In genomic region chr18:6155707-6156106, GRCh38 we compare ENCODE assay signal across 7 cellular contexts.
"Had no signal": no experiment of that assay in that cellular context is flagged by ENCODE, and none has a peak within 500 bp of the region (broad histone marks: within the 10 kb centered on the region; RNA-seq: fewer than 3 reads in every experiment).

No MANE protein-coding gene starts in this region.

- DNase-seq: KBM-7, KG1 had no signal

- H3K4me2 ChIP-seq: KMS-11 had no signal

- H3K27ac ChIP-seq: HL-60, KMS-11 had no signal

- H3K4me3 ChIP-seq: K562 had no signal

- FAIRE-seq: HepG2, HTR-8/SVneo, K562 had no signal

- ATAC-seq: HepG2, K562 had no signal

- H3K9ac ChIP-seq: KMS-11 had no signal
